Comparison of ENCODE assay signal across 18 cellular contexts in genomic region chr19:14156122-14156521, GRCh38. TPM values are rescaled to one million over a fixed set of nuclear protein-coding genes. Genes with fewer than 3 reads are reported as not detected.
A peak's percentile ranks its signal among the peaks of the same experiment; 100 is the strongest.
DNase-seq lines count a peak whose midpoint lies in the region; ATAC-seq and TF ChIP-seq lines count a peak whose summit lies in the region.
"Had no signal": no experiment of that assay in that cellular context is flagged by ENCODE, and none has a peak within 500 bp of the region (broad histone marks: within the 10 kb centered on the region; RNA-seq: fewer than 3 reads in every experiment).

No MANE protein-coding gene starts in this region.

- peak overlapping the region; percentile 55 for H2AK9ac ChIP-seq in IMR-90 (replicated peaks; ENCODE audit: low read depth, low read length, poor library complexity)

- 94% methylated on average over 7 of the region's 12 CpGs; no CpG with 5 or more reads in 1 of the 2 experiments for WGBS in IMR-90 (ENCODE audit: extremely low coverage in 2 of 2, insufficient read length in 1 of 2), 2 experiments

- no peak overlapping the region for H2BK5ac ChIP-seq in IMR-90 (ENCODE audit: low read depth, low read length, poor library complexity, severe bottlenecking)

- H3K56ac ChIP-seq in IMR-90 (ENCODE audit: extremely low read depth, insufficient read depth, low read length), result no peak overlapping the region

- H2BK120ac ChIP-seq in IMR-90 (ENCODE audit: low read depth, low read length), result no peak overlapping the region

- no peak overlapping the region for H2BK15ac ChIP-seq in IMR-90 (ENCODE audit: low read depth, low read length)

- CTCF ChIA-PET in IMR-90 (lab: Yijun Ruan, JAX), result no interaction called here

- in situ Hi-C loops in IMR-90 (cut with MboI; ENCODE audit: low sequenced_read_pairs), result no loop called here

- no peaks in the 10 kb centered on the region for H3K9me3 ChIP-seq in IMR-90 (ENCODE audit: control insufficient read depth, insufficient read depth, low read length)
- H3K9me3 ChIP-seq in osteoblast (ENCODE audit: low read depth, low read length), result no peaks in the 10 kb centered on the region
- H3K9me3 ChIP-seq: BE2C, BLaER1 had no signal

- H4K91ac ChIP-seq in IMR-90 (ENCODE audit: insufficient read depth, low read depth, low read length), result no peak overlapping the region

- DNase-seq in IMR-90 (no peak), iPS-NIHi11 (ENCODE audit: low spot score) (peak; percentile 8), osteoblast (ENCODE audit: insufficient read length, low spot score, missing footprints) (peak; percentile 43), D341Med (ENCODE audit: low spot score) (no peak), NCI-H2081 treated with DMSO at 0.1 percent for 48 hours (lab: John Stamatoyannopoulos, UW) (no peak)
- DNase-seq: 8988T; ACHN; BE2C; C1 segment of cervical spinal cord; CD4-positive, alpha-beta memory T cell; CD4-positive, CD25-positive, alpha-beta regulatory T cell; CD8-positive, alpha-beta memory T cell; COR-L47; DMS79 treated with DMSO at 0.1 percent for 48 hours; GF-D8 had no signal

- no TSS peak for BruUV-seq in IMR-90 (replicated peaks; lab: Mats Ljungman, UMichigan)

- H2AFZ ChIP-seq in IMR-90 (replicated peaks; ENCODE audit: low read length, poor library complexity) (no peak overlapping the region), osteoblast (ENCODE audit: low read length) (no peak overlapping the region)

- H3K9ac ChIP-seq in IMR-90 (ENCODE audit: low read depth, low read length), result no peak overlapping the region
- H3K9ac ChIP-seq: BLaER1 had no signal

- peaks cover 4% of the 10 kb centered on the region for H3K79me2 ChIP-seq in osteoblast (ENCODE audit: insufficient read depth, low read length)

- H3K14ac ChIP-seq in IMR-90 (replicated peaks; ENCODE audit: low read depth, low read length), result no peak overlapping the region

- H3K79me1 ChIP-seq in IMR-90 (ENCODE audit: low read depth in 1 of 2, low read length in 2 of 2), result no peaks in the 10 kb centered on the region; a peak in 1 of 4 replicates

- H3K9me1 ChIP-seq in IMR-90 (ENCODE audit: insufficient read depth, low read length), result no peaks in the 10 kb centered on the region

- no peak overlapping the region for H4K8ac ChIP-seq in IMR-90 (ENCODE audit: low read depth in 2 of 2, low read length in 2 of 2)

- H3K36me3 ChIP-seq in IMR-90 (ENCODE audit: control insufficient read depth, insufficient read depth, low read length), result peaks cover 7% of the 10 kb centered on the region
- H3K36me3 ChIP-seq in osteoblast (ENCODE audit: insufficient read depth, low read length), result no peaks in the 10 kb centered on the region

- no peak for TF ChIP-seq POLR2A in IMR-90 (IDR thresholded peaks at IDR 0.05; ENCODE audit: low read depth, low read length)

- H3K27ac ChIP-seq in IMR-90 (ENCODE audit: insufficient read depth, low read length) (no peak overlapping the region), osteoblast (ENCODE audit: low read depth, low read length) (no peak overlapping the region)
- H3K27ac ChIP-seq: BLaER1 had no signal

- H2AK5ac ChIP-seq in IMR-90 (ENCODE audit: low read depth, low read length), result no peak overlapping the region

- POLR2A ChIA-PET in IMR-90 (lab: Charles Lee; ENCODE audit: unreplicated experiment), result no interaction called here

- TF ChIP-seq RAD21 in IMR-90 (IDR thresholded peaks at IDR 0.05; ENCODE audit: low read length), result no peak

- H3K23ac ChIP-seq in IMR-90 (ENCODE audit: low read depth, low read length), result no peak overlapping the region

- ATAC-seq in IMR-90 (ENCODE audit: low read depth), result no peak
- ATAC-seq in GM19395 (IDR thresholded peaks at IDR 0.05; ENCODE audit: unreplicated experiment), result no peak

- no peak overlapping the region for H3K4ac ChIP-seq in IMR-90 (ENCODE audit: low read depth, low read length)

- dilution Hi-C loops in IMR-90 (cut with HindIII; ENCODE audit: low sequenced_read_pairs, unreplicated experiment), result no loop called here

- intact Hi-C loops in IMR-90 (cut with micrococcal nuclease), result no loop called here

- no peak overlapping the region for H3K4me2 ChIP-seq in IMR-90 (ENCODE audit: low read depth, low read length)
- no peak overlapping the region for H3K4me2 ChIP-seq in osteoblast (ENCODE audit: insufficient read depth, low read length)
- H3K4me2 ChIP-seq: BLaER1 had no signal

- H3K27me3 ChIP-seq in IMR-90 (ENCODE audit: control insufficient read depth, insufficient read depth, low read length) (no peaks in the 10 kb centered on the region), osteoblast (ENCODE audit: insufficient read depth, low read length) (no peaks in the 10 kb centered on the region)
- H3K27me3 ChIP-seq: BE2C, BLaER1 had no signal

- H3K4me1 ChIP-seq in IMR-90 (ENCODE audit: control insufficient read depth, insufficient read depth, low read length) (no peaks in the 10 kb centered on the region), osteoblast (ENCODE audit: insufficient read depth, low read length) (no peaks in the 10 kb centered on the region)
- H3K4me1 ChIP-seq: BE2C had no signal

- no peak overlapping the region for H4K5ac ChIP-seq in IMR-90 (ENCODE audit: low read depth, low read length)

- H3K4me3 ChIP-seq in IMR-90 (ENCODE audit: insufficient read depth, low read depth, low read length), result no peak overlapping the region
- no peak overlapping the region for H3K4me3 ChIP-seq in osteoblast (ENCODE audit: insufficient read depth, low read length)
- H3K4me3 ChIP-seq: BLaER1 had no signal

- no peak for TF ChIP-seq CTCF in IMR-90 (conservative IDR thresholded peaks at IDR 0.05; ENCODE audit: low read depth, low read length)
- TF ChIP-seq CTCF in osteoblast (IDR thresholded peaks at IDR 0.05; ENCODE audit: extremely low read depth, low read depth, low read length), result no peak

- no peak overlapping the region for H3K18ac ChIP-seq in IMR-90 (ENCODE audit: low read depth, low read length)

- H4K20me1 ChIP-seq in IMR-90 (ENCODE audit: insufficient read depth, low read length) (no peaks in the 10 kb centered on the region), osteoblast (ENCODE audit: insufficient read depth, low read length) (no peaks in the 10 kb centered on the region)

- H2BK20ac ChIP-seq in IMR-90 (ENCODE audit: low read depth, low read length), result no peak overlapping the region

TF ChIP-seq in IMR-90, 13 proteins besides CTCF, POLR2A, EP300 and RAD21:
- TF ChIP-seq MAZ (IDR thresholded peaks at IDR 0.05; ENCODE audit: borderline replicate concordance, low read depth, low read length) (no peak), MAFK (IDR thresholded peaks at IDR 0.05; ENCODE audit: low read depth, low read length) (no peak)

RNA-seq across cellular contexts. Expression of gene ASF1B, which starts 19.7 kb away (rescaled TPM):
- 10.4 and 13.1 TPM in 2 replicates for total RNA-seq in IMR-90 (2012; rRNA removed)
- polyA plus RNA-seq in IMR-90 (2012; rRNA removed), result 11.3 and 12.1 TPM in 2 replicates
- polyA plus RNA-seq in IMR-90 (2012; cell fraction: cytosol; rRNA removed), result 16.3 and 18.8 TPM in 2 replicates
- 3.4 and 7.9 TPM in 2 replicates for polyA plus RNA-seq in IMR-90 (2012; cell fraction: nucleus; rRNA removed; ENCODE audit: low replicate concordance)
- 1.1 and 2.7 TPM in 2 replicates for total RNA-seq in osteoblast

RNA-seq across cellular contexts. Expression of gene PRKACA, which starts 38.6 kb away (rescaled TPM):
- 18.1 TPM in 2 replicates for total RNA-seq in IMR-90 (2012; rRNA removed)
- 67.1 and 94.5 TPM in 2 replicates for polyA plus RNA-seq in IMR-90 (2012; rRNA removed)
- polyA plus RNA-seq in IMR-90 (2012; cell fraction: cytosol; rRNA removed), result 79.9 and 102 TPM in 2 replicates
- 44.8 and 64.7 TPM in 2 replicates for polyA plus RNA-seq in IMR-90 (2012; cell fraction: nucleus; rRNA removed; ENCODE audit: low replicate concordance)
- total RNA-seq in osteoblast, result 45.6 and 56.3 TPM in 2 replicates

RNA-seq across cellular contexts. Expression of gene ADGRL1, which starts 49.8 kb away (rescaled TPM):
- total RNA-seq in IMR-90 (2012; rRNA removed) (0.72 and 1.4 TPM in 2 replicates), osteoblast (2.5 and 2.9 TPM in 2 replicates)
- polyA plus RNA-seq in IMR-90 (2012; rRNA removed), result 2.2 and 2.4 TPM in 2 replicates
- 0.78 and 3.2 TPM in 2 replicates for polyA plus RNA-seq in IMR-90 (2012; cell fraction: cytosol; rRNA removed)
- 5.8 and 14.9 TPM in 2 replicates for polyA plus RNA-seq in IMR-90 (2012; cell fraction: nucleus; rRNA removed; ENCODE audit: low replicate concordance)
- polyA plus RNA-seq: CD14-positive monocyte had no signal

Comparison
In these comparisons a context has a peak if more than half of its experiments do, and no peak if none do; other contexts are left out.
1. DNase-seq: peak in iPS-NIHi11 (single experiment) and osteoblast (single experiment); none in IMR-90 (single experiment), D341Med (single experiment) and NCI-H2081 treated with DMSO at 0.1 percent for 48 hours (single experiment).